Comparison of ENCODE assay signal across 8 cellular contexts in the genomic region with DNA sequence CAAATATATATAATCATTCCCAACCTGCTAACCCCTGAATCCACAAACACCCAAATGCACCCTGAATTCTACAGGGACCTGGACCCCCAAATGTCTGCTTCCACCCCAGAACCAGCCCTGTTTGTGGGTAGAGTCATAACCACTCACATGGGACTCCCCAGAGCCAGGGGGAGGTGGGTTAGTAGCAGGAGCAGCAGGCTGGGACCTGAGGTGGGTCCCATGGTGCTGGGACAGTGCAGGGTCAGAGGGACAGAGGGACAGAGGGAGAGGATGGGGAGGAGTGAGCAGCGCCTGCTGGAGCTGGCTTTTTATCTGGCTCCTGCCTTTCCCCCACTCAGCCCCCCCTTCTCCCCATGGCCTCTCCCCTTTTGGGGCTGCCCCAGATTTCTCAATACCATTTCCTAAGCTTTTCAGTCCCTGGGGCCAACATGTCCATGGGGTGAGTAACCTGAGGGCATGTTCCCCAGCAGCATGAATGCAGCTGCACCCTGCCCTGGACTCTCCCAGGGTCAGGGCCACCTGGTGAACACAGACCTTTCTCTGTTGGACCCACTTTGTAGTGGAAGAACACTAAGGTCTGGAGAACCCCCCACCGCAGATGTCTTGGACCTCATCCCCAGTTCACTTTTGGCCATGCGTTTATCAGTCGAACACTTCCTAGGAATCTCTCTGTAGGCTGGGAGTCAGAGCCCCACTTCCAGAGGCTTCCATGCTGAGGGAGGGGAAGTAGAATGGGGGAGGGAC. TPM values are rescaled to one million over a fixed set of nuclear protein-coding genes. Genes with fewer than 3 reads are reported as not detected.
DNase-seq lines count a peak whose midpoint lies in the region; ATAC-seq and TF ChIP-seq lines count a peak whose summit lies in the region.

A gene (minus strand): TSS at position 282 of the 744 bp plus-strand sequence. CDS start 61 bp downstream, at position 221.

- no peaks in the 10 kb centered on the region for H3K79me1 ChIP-seq in IMR-90 (ENCODE audit: low read depth in 1 of 2, low read length in 2 of 2)

- H3K56ac ChIP-seq in IMR-90 (ENCODE audit: extremely low read depth, insufficient read depth, low read length): no peak within 1 kb of the TSS

- H4K91ac ChIP-seq in IMR-90 (ENCODE audit: insufficient read depth, low read depth, low read length): no peak within 1 kb of the TSS

- no peak within 1 kb of the TSS for H4K8ac ChIP-seq in IMR-90 (ENCODE audit: low read depth in 2 of 2, low read length in 2 of 2)

- H3K4me2 ChIP-seq in IMR-90 (ENCODE audit: low read depth, low read length): no peak within 1 kb of the TSS

- CTCF ChIA-PET in IMR-90 (lab: Yijun Ruan, JAX): interaction anchor here (1.1 kb wide), 1 partner anchor 16 kb away, joined by 5 read pairs; no protein-coding TSS in a partner anchor

- dilution Hi-C loops in IMR-90 (cut with HindIII; ENCODE audit: low sequenced_read_pairs, unreplicated experiment): no loop called here

- H2BK120ac ChIP-seq in IMR-90 (ENCODE audit: low read depth, low read length): no peak within 1 kb of the TSS

- H3K27ac ChIP-seq in IMR-90 (ENCODE audit: insufficient read depth, low read length) (no peak within 1 kb of the TSS), breast epithelium (peak within 1 kb of the TSS; percentile 56 to 72), thoracic aorta (no peak within 1 kb of the TSS)

- no peak within 1 kb of the TSS for H3K23ac ChIP-seq in IMR-90 (ENCODE audit: low read depth, low read length)

- TF ChIP-seq POLR2A in IMR-90 (IDR thresholded peaks at IDR 0.05; ENCODE audit: low read depth, low read length): no peak
- TF ChIP-seq POLR2A in breast epithelium (IDR thresholded peaks at IDR 0.05): peak; percentile 29

- no peak within 1 kb of the TSS for H2AK9ac ChIP-seq in IMR-90 (replicated peaks; ENCODE audit: low read depth, low read length, poor library complexity)

- no peak within 1 kb of the TSS for H3K18ac ChIP-seq in IMR-90 (ENCODE audit: low read depth, low read length)

- H3K4me3 ChIP-seq in IMR-90 (ENCODE audit: insufficient read depth, low read depth, low read length) (no peak within 1 kb of the TSS), breast epithelium (peak within 1 kb of the TSS; percentile 34 to 51 (median 35)), thoracic aorta (no peak within 1 kb of the TSS)

- no peak within 1 kb of the TSS for H4K5ac ChIP-seq in IMR-90 (ENCODE audit: low read depth, low read length)

- no peak within 1 kb of the TSS for H3K4ac ChIP-seq in IMR-90 (ENCODE audit: low read depth, low read length)

- H3K27me3 ChIP-seq in IMR-90 (ENCODE audit: control insufficient read depth, insufficient read depth, low read length): no peaks in the 10 kb centered on the region
- H3K27me3 ChIP-seq in breast epithelium: no peaks in the 10 kb centered on the region
- no peaks in the 10 kb centered on the region for H3K27me3 ChIP-seq in thoracic aorta (replicated peaks; ENCODE audit: insufficient read depth)

- no TSS peak for BruUV-seq in IMR-90 (replicated peaks; lab: Mats Ljungman, UMichigan)

- no peak within 1 kb of the TSS for H2AFZ ChIP-seq in IMR-90 (replicated peaks; ENCODE audit: low read length, poor library complexity)

- no peak within 1 kb of the TSS for H2BK15ac ChIP-seq in IMR-90 (ENCODE audit: low read depth, low read length)

- H3K4me1 ChIP-seq in IMR-90 (ENCODE audit: control insufficient read depth, insufficient read depth, low read length) (peaks cover 2% of the 10 kb centered on the region; the same call in 1 of the 2 replicates), breast epithelium (no peaks in the 10 kb centered on the region), thoracic aorta (ENCODE audit: control insufficient read depth in 1 of 2, low read depth in 2 of 2) (peaks cover 4 to 5% of the 10 kb centered on the region in 2 donors)

- intact Hi-C loops in IMR-90 (cut with micrococcal nuclease) (no loop called here), breast epithelium (cut with DNase I; ENCODE audit: low total_unique reads) (no loop called here)

- in situ Hi-C loops in IMR-90 (cut with MboI; ENCODE audit: low sequenced_read_pairs): no loop called here
- in situ Hi-C loops in GM13977 (cut with MboI; ENCODE audit: low pct_unique_long_range_greater_than_20kb, low sequenced_read_pairs, unreplicated experiment): no loop called here

- TF ChIP-seq CTCF in IMR-90 (conservative IDR thresholded peaks at IDR 0.05; ENCODE audit: low read depth, low read length) (no peak), breast epithelium (IDR thresholded peaks at IDR 0.05) (no peak), thoracic aorta (IDR thresholded peaks at IDR 0.05) (no peak), GM13977 (IDR thresholded peaks at IDR 0.05; ENCODE audit: extremely low read depth, insufficient read depth, missing control alignments) (no peak)

- ATAC-seq in IMR-90 (ENCODE audit: low read depth) (peak; percentile 27), left lobe of liver (peak; percentile 52), thoracic aorta (ENCODE audit: insufficient number of reproducible peaks, low FRiP score, low read depth) (no peak)

- peaks cover 4% of the 10 kb centered on the region; the same call in 1 of the 2 replicates for H3K36me3 ChIP-seq in IMR-90 (ENCODE audit: control insufficient read depth, insufficient read depth, low read length)
- no peaks in the 10 kb centered on the region for H3K36me3 ChIP-seq in breast epithelium
- H3K36me3 ChIP-seq in thoracic aorta: no peaks in the 10 kb centered on the region

- H3K9me1 ChIP-seq in IMR-90 (ENCODE audit: insufficient read depth, low read length): no peaks in the 10 kb centered on the region

- TF ChIP-seq RAD21 in IMR-90 (IDR thresholded peaks at IDR 0.05; ENCODE audit: low read length): no peak

- H2AK5ac ChIP-seq in IMR-90 (ENCODE audit: low read depth, low read length): no peak within 1 kb of the TSS

- H3K9ac ChIP-seq in IMR-90 (ENCODE audit: low read depth, low read length): peak within 1 kb of the TSS; percentile 21; the same call in 1 of the 2 replicates

- peak; percentile 26 for DNase-seq in IMR-90
- peak in 1 of 2 donors; percentile 44 for DNase-seq in breast epithelium (ENCODE audit: low spot score in 2 of 2)
- peak; percentile 95 for DNase-seq in left lobe of liver (ENCODE audit: low spot score)
- DNase-seq in thoracic aorta (ENCODE audit: low spot score): no peak
- DNase-seq in GM19238 (ENCODE audit: insufficient read length, low spot score): no peak
- no peak for DNase-seq in NCI-H524 (lab: John Stamatoyannopoulos, UW)
- no peak for DNase-seq in GM13977 (ENCODE audit: low spot score)
- DNase-seq in NCI-H2081 treated with DMSO at 0.1 percent for 48 hours (lab: John Stamatoyannopoulos, UW): no peak

- H4K20me1 ChIP-seq in IMR-90 (ENCODE audit: insufficient read depth, low read length): no peaks in the 10 kb centered on the region

- no peak within 1 kb of the TSS for H3K14ac ChIP-seq in IMR-90 (replicated peaks; ENCODE audit: low read depth, low read length)

- no peak within 1 kb of the TSS for H2BK20ac ChIP-seq in IMR-90 (ENCODE audit: low read depth, low read length)

- 90% methylated on average over 2 of the region's 4 CpGs; no CpG with 5 or more reads in 1 of the 2 experiments for WGBS in IMR-90 (ENCODE audit: extremely low coverage in 2 of 2, insufficient read length in 1 of 2), 2 experiments

- POLR2A ChIA-PET in IMR-90 (lab: Charles Lee; ENCODE audit: unreplicated experiment): no interaction called here

- H3K9me3 ChIP-seq in IMR-90 (ENCODE audit: control insufficient read depth, insufficient read depth, low read length): no peaks in the 10 kb centered on the region
- no peaks in the 10 kb centered on the region for H3K9me3 ChIP-seq in breast epithelium
- H3K9me3 ChIP-seq in thoracic aorta: no peaks in the 10 kb centered on the region

- no peak within 1 kb of the TSS for H2BK5ac ChIP-seq in IMR-90 (ENCODE audit: low read depth, low read length, poor library complexity, severe bottlenecking)

TF ChIP-seq in IMR-90, 13 proteins besides CTCF, POLR2A, EP300 and RAD21:
- no peak; the same call in 1 of the 2 replicates for TF ChIP-seq MAZ (IDR thresholded peaks at IDR 0.05; ENCODE audit: borderline replicate concordance, low read depth, low read length)
- TF ChIP-seq, protein P1, sequence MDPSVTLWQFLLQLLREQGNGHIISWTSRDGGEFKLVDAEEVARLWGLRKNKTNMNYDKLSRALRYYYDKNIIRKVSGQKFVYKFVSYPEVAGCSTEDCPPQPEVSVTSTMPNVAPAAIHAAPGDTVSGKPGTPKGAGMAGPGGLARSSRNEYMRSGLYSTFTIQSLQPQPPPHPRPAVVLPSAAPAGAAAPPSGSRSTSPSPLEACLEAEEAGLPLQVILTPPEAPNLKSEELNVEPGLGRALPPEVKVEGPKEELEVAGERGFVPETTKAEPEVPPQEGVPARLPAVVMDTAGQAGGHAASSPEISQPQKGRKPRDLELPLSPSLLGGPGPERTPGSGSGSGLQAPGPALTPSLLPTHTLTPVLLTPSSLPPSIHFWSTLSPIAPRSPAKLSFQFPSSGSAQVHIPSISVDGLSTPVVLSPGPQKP (IDR thresholded peaks at IDR 0.05; ENCODE audit: borderline replicate concordance, low read depth, low read length): no peak
- no peak for TF ChIP-seq CEBPB (IDR thresholded peaks at IDR 0.05; ENCODE audit: low read depth, low read length)
- TF ChIP-seq MAFK (IDR thresholded peaks at IDR 0.05; ENCODE audit: low read depth, low read length): no peak
- TF ChIP-seq MXI1 (IDR thresholded peaks at IDR 0.05; ENCODE audit: borderline replicate concordance, low read depth, low read length): no peak
- TF ChIP-seq CHD1 (IDR thresholded peaks at IDR 0.05; ENCODE audit: low read depth, low read length): no peak
- TF ChIP-seq FOS (IDR thresholded peaks at IDR 0.05; ENCODE audit: low read depth, low read length): no peak
- TF ChIP-seq, protein P2, sequence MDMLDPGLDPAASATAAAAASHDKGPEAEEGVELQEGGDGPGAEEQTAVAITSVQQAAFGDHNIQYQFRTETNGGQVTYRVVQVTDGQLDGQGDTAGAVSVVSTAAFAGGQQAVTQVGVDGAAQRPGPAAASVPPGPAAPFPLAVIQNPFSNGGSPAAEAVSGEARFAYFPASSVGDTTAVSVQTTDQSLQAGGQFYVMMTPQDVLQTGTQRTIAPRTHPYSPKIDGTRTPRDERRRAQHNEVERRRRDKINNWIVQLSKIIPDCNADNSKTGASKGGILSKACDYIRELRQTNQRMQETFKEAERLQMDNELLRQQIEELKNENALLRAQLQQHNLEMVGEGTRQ (IDR thresholded peaks at IDR 0.05; ENCODE audit: low read depth, low read length): no peak
- no peak for TF ChIP-seq RCOR1 (IDR thresholded peaks at IDR 0.05; ENCODE audit: insufficient replicate concordance, low read length)
- no peak for TF ChIP-seq NFE2L2 (IDR thresholded peaks at IDR 0.05; ENCODE audit: low read depth, low read length)
- no peak for TF ChIP-seq RFX5 (IDR thresholded peaks at IDR 0.05; ENCODE audit: low read depth, low read length)

RNA-seq across cellular contexts. Expression of the gene that starts here (rescaled TPM):
- total RNA-seq in IMR-90 (2012; rRNA removed) (0.28 TPM in 1 of 2 replicates, not detected in the other), breast epithelium (1,000 to 10,000 TPM in 2 of 3 donors, 100 to 1,000 TPM in 1; 856 to 1,298 (median 1,115) TPM), left lobe of liver (11,297 TPM), thoracic aorta (100 to 1,000 TPM; 277 to 754 TPM)
- polyA plus RNA-seq in IMR-90 (2012; rRNA removed): 0.36 and 0.53 TPM in 2 replicates
- polyA plus RNA-seq in IMR-90 (2012; cell fraction: cytosol; rRNA removed): 0.08 and 0.47 TPM in 2 replicates
- polyA plus RNA-seq in IMR-90 (2012; cell fraction: nucleus; rRNA removed; ENCODE audit: low replicate concordance): 0.40 and 0.99 TPM in 2 replicates

Comparison
In these comparisons a context has a peak if more than half of its experiments do, and no peak if none do; other contexts are left out.
1. RNA of the gene that starts here (total RNA-seq): 11,297 TPM in left lobe of liver (single experiment), 856 to 1,298 TPM in breast epithelium and 277 to 754 TPM in thoracic aorta; 0.28 TPM in IMR-90; every median in the first group is over 100 times any median in the second.
2. Peak in DNase-seq, ATAC-seq and H3K9ac ChIP-seq in IMR-90; RNA of the gene not detected or under 1 TPM.
3. H3K27ac ChIP-seq: peak in breast epithelium (2 of 2); none in IMR-90 (single experiment) and thoracic aorta (0 of 2).
4. H3K4me3 ChIP-seq: peak in breast epithelium (3 of 3); none in IMR-90 (single experiment) and thoracic aorta (single experiment).